In genomic region chr1:41433501-41433900, GRCh38 we compare ENCODE assay signal across 3 cellular contexts.
TF ChIP-seq lines count a peak whose summit lies in the region.

No MANE protein-coding gene starts in this region.

TF ChIP-seq in SK-N-SH, 30 proteins besides CTCF, POLR2A, EP300 and RAD21:
- TF ChIP-seq FOXM1 (IDR thresholded peaks at IDR 0.05; ENCODE audit: low read depth) (no peak), ELF1 (IDR thresholded peaks at IDR 0.05) (no peak), POLR2AphosphoS5 (IDR thresholded peaks at IDR 0.05; ENCODE audit: low read depth, low read length) (no peak), SIN3A (IDR thresholded peaks at IDR 0.05; ENCODE audit: borderline replicate concordance, low read depth, low read length) (no peak), USF1 (IDR thresholded peaks at IDR 0.05; ENCODE audit: borderline replicate concordance, low read depth) (no peak), RFX5 (IDR thresholded peaks at IDR 0.05; ENCODE audit: low read length) (no peak), JUND (IDR thresholded peaks at IDR 0.05) (no peak), SMC3 (IDR thresholded peaks at IDR 0.05; ENCODE audit: low read depth, low read length) (no peak), FOSL2 (IDR thresholded peaks at IDR 0.05; ENCODE audit: borderline replicate concordance, low read depth) (no peak), RCOR1 (IDR thresholded peaks at IDR 0.05; ENCODE audit: low read length) (no peak)

TF ChIP-seq in SK-N-SH treated with all-trans-retinoic acid at 6 μM for 48 hours, 23 proteins besides CTCF, POLR2A, EP300 and RAD21:
- TF ChIP-seq ARNTL (CRISPR knock-in tag; IDR thresholded peaks at IDR 0.05; ENCODE audit: borderline replicate concordance, low read depth) (no peak), POU6F1 (CRISPR knock-in tag; IDR thresholded peaks at IDR 0.05; ENCODE audit: borderline replicate concordance, low read depth) (no peak), CREB5 (CRISPR knock-in tag; IDR thresholded peaks at IDR 0.05; ENCODE audit: low read depth) (no peak)

TF ChIP-seq in endothelial cell of umbilical vein, 7 proteins besides CTCF, POLR2A, EP300 and RAD21:
- TF ChIP-seq MAX (IDR thresholded peaks at IDR 0.05; ENCODE audit: insufficient read depth, insufficient read length) (no peak), MYC (IDR thresholded peaks at IDR 0.05; ENCODE audit: low read depth, low read length) (no peak), POLR2AphosphoS5 (IDR thresholded peaks at IDR 0.05; ENCODE audit: insufficient read depth, low read depth, low read length) (no peak), FOS (IDR thresholded peaks at IDR 0.05; ENCODE audit: borderline replicate concordance, insufficient read depth, low read length) (no peak), EZH2 (IDR thresholded peaks at IDR 0.05; ENCODE audit: borderline replicate concordance, low read depth, low read length, severe bottlenecking) (no peak), JUN (IDR thresholded peaks at IDR 0.05; ENCODE audit: borderline replicate concordance, insufficient read depth, insufficient read length, low read depth) (no peak), GATA2 (IDR thresholded peaks at IDR 0.05; ENCODE audit: insufficient read depth, insufficient read length, low read depth, low read length) (no peak)
